Comparison of ENCODE assay signal across 13 cellular contexts in genomic region chr9:124392254-124392653, GRCh38. TPM values are rescaled to one million over a fixed set of nuclear protein-coding genes. Genes with fewer than 3 reads are reported as not detected.
DNase-seq lines count a peak whose midpoint lies in the region; ATAC-seq, FAIRE-seq and TF ChIP-seq lines count a peak whose summit lies in the region.
"Had no signal": no experiment of that assay in that cellular context is flagged by ENCODE, and none has a peak within 500 bp of the region (broad histone marks: within the 10 kb centered on the region; RNA-seq: fewer than 3 reads in every experiment).

No MANE protein-coding gene starts in this region.

- no peak overlapping the region for H3T11ph ChIP-seq in H9 (ENCODE audit: low read length)

- H3K4me3 Mint-ChIP-seq in H9 = no peak overlapping the region
- H3K4me3 Mint-ChIP-seq: immature natural killer cell, nephron had no signal

- H3K79me1 ChIP-seq in H9 (ENCODE audit: insufficient read depth, low read depth, low read length, poor library complexity, severe bottlenecking) (peaks cover 6% of the 10 kb centered on the region), trophoblast cell (ENCODE audit: low read length) (no peaks in the 10 kb centered on the region)

- H2BK12ac ChIP-seq in H9 (ENCODE audit: insufficient read length, low read depth, low read length) (no peak overlapping the region), trophoblast cell (ENCODE audit: low read length) (no peak overlapping the region)

- no peak for TF ChIP-seq POLR2A in endothelial cell of umbilical vein (IDR thresholded peaks at IDR 0.05; ENCODE audit: low read depth, low read length)

- H4K8ac ChIP-seq in H9 (replicated peaks; ENCODE audit: insufficient read length, low read depth, low read length) = no peak overlapping the region
- H4K8ac ChIP-seq in trophoblast cell (ENCODE audit: low read depth, low read length) = no peak overlapping the region

- FAIRE-seq in endothelial cell of umbilical vein (lab: Jason Lieb, UNC) = no peak

- H3K4me3 ChIP-seq in PC-9 (peak overlapping the region; percentile 51), endothelial cell of umbilical vein (replicated peaks in 1 of 3; ENCODE audit: insufficient read depth in 1 of 3, low read depth in 1 of 3, low read length in 3 of 3) (no peak overlapping the region), trophoblast cell (ENCODE audit: low read depth, low read length) (no peak overlapping the region)

- no peak overlapping the region for H3K56ac ChIP-seq in H9 (ENCODE audit: insufficient read length, low read depth, low read length)

- H3K9ac ChIP-seq in H9 (ENCODE audit: extremely low read depth, insufficient read length, low read length) (no peak overlapping the region), endothelial cell of umbilical vein (replicated peaks; ENCODE audit: extremely low read depth, insufficient read depth, low read length) (no peak overlapping the region), trophoblast cell (ENCODE audit: low read length) (no peak overlapping the region)

- H2AFZ ChIP-seq in H9 (ENCODE audit: low read length) = no peak overlapping the region
- no peak overlapping the region for H2AFZ ChIP-seq in PC-9
- no peak overlapping the region for H2AFZ ChIP-seq in endothelial cell of umbilical vein (ENCODE audit: low read depth, low read length)
- no peak overlapping the region for H2AFZ ChIP-seq in trophoblast cell (ENCODE audit: insufficient read depth, low read length, poor library complexity)

- H3K27ac ChIP-seq in H9 (ENCODE audit: insufficient read length, low read depth, low read length) (no peak overlapping the region), PC-9 (peak overlapping the region; percentile 97), endothelial cell of umbilical vein (ENCODE audit: insufficient read depth, low read depth, low read length) (peak overlapping the region; percentile 54), trophoblast cell (ENCODE audit: low read depth, low read length) (no peak overlapping the region)

- no peak overlapping the region for H2BK20ac ChIP-seq in H9 (ENCODE audit: low read depth, low read length, poor library complexity, severe bottlenecking)

- H3K27me3 ChIP-seq in H9 (ENCODE audit: insufficient read depth, low read length) = no peaks in the 10 kb centered on the region
- no peaks in the 10 kb centered on the region for H3K27me3 ChIP-seq in PC-9 (ENCODE audit: insufficient read depth, low read depth)
- no peaks in the 10 kb centered on the region for H3K27me3 ChIP-seq in endothelial cell of umbilical vein (ENCODE audit: control insufficient read depth in 2 of 2, insufficient read depth in 2 of 2, low read length in 2 of 2)
- H3K27me3 ChIP-seq in trophoblast cell (ENCODE audit: insufficient read depth, low read length) = no peaks in the 10 kb centered on the region

- H3K4me2 ChIP-seq in H9 (ENCODE audit: insufficient read depth, insufficient read length, low read length) (no peak overlapping the region), PC-9 (peak overlapping the region; percentile 91), endothelial cell of umbilical vein (ENCODE audit: insufficient read depth, low read length) (peak overlapping the region; percentile 5), trophoblast cell (ENCODE audit: low read length) (no peak overlapping the region)

- H3K18ac ChIP-seq in H9 (ENCODE audit: insufficient read length, low read depth, low read length) = no peak overlapping the region
- peak overlapping the region; percentile 73 for H3K18ac ChIP-seq in trophoblast cell (ENCODE audit: low read length)

- H3K14ac ChIP-seq in H9 (ENCODE audit: insufficient read depth, low read length) = no peak overlapping the region
- no peak overlapping the region for H3K14ac ChIP-seq in trophoblast cell (ENCODE audit: low read length)

- peaks cover 37 to 46% of the 10 kb centered on the region in 2 experiments for H3K4me1 Mint-ChIP-seq in H9

- no CpG with 5 or more reads among the region's 10 CpGs for WGBS in H9 (ENCODE audit: extremely low coverage, insufficient read length, low lambda C conversion rate)
- no CpG with 5 or more reads among the region's 10 CpGs for WGBS in trophoblast cell (ENCODE audit: extremely low coverage, insufficient coverage, insufficient read length)

- H3K9me2 ChIP-seq in PC-9 (ENCODE audit: insufficient read depth) = no peaks in the 10 kb centered on the region

- no peak overlapping the region for H3K4ac ChIP-seq in H9 (ENCODE audit: low read depth, low read length)
- H3K4ac ChIP-seq in trophoblast cell (ENCODE audit: low read depth, low read length) = peak overlapping the region; percentile 31

- intact Hi-C loops in PC-9 (cut with micrococcal nuclease; ENCODE audit: unreplicated experiment) = loop anchor here (2.0 to 10.0 kb wide), 8 partner anchors 97 to 1037 kb away; partner anchors contain the start of genes NR6A1 and OLFML2A
- intact Hi-C loops in endothelial cell of umbilical vein (cut with micrococcal nuclease) = loop anchor here (5.0 kb wide), 2 partner anchors 135 to 265 kb away; partner anchors contain the start of gene NEK6

- H3K4me1 ChIP-seq in H9 (ENCODE audit: insufficient read depth, low read length) (peaks cover 4% of the 10 kb centered on the region; the same call in 1 of the 2 replicates), PC-9 (replicated peaks; ENCODE audit: insufficient read depth) (peaks cover 89% of the 10 kb centered on the region), endothelial cell of umbilical vein (ENCODE audit: control insufficient read depth, extremely low read depth, insufficient read depth, low read length) (peaks cover 34% of the 10 kb centered on the region), trophoblast cell (ENCODE audit: control insufficient read depth in 1 of 2, insufficient read depth in 2 of 2, low read length in 2 of 2) (peaks cover 10 to 12% of the 10 kb centered on the region in 2 experiments)

- POLR2A ChIA-PET in PC-9 (lab: Charles Lee; ENCODE audit: unreplicated experiment) (interaction anchor here (0.7 kb wide), 2 partner anchors 30 to 168 kb away, joined by 3 read pairs; no protein-coding TSS in a partner anchor), endothelial cell of umbilical vein (lab: Charles Lee) (no interaction called here)

- H4K20me1 ChIP-seq in H9 (ENCODE audit: control insufficient read depth, insufficient read depth, insufficient read length) (no peaks in the 10 kb centered on the region), PC-9 (ENCODE audit: insufficient read depth) (peaks cover 4% of the 10 kb centered on the region; the same call in 1 of the 2 replicates), endothelial cell of umbilical vein (replicated peaks; ENCODE audit: control insufficient read depth, extremely low read depth, insufficient read depth, low read length) (peaks cover 9% of the 10 kb centered on the region)

- H2BK5ac ChIP-seq in H9 (ENCODE audit: insufficient read length, low read length) (no peak overlapping the region), trophoblast cell (ENCODE audit: low read depth, low read length, poor library complexity) (no peak overlapping the region)

- peaks cover 71% of the 10 kb centered on the region for H3F3A ChIP-seq in PC-9 (ENCODE audit: insufficient read depth, low read depth)

- TF ChIP-seq CTCF in H9 (conservative IDR thresholded peaks at IDR 0.05) = no peak
- TF ChIP-seq CTCF in PC-9 (conservative IDR thresholded peaks at IDR 0.05) = no peak
- TF ChIP-seq CTCF in endothelial cell of umbilical vein (IDR thresholded peaks at IDR 0.05; ENCODE audit: extremely low read depth in 1 of 2, insufficient read depth in 1 of 2, low read depth in 1 of 2, low read length in 2 of 2) = no peak

- no peak for ATAC-seq in HG03457 (IDR thresholded peaks at IDR 0.05; ENCODE audit: unreplicated experiment)

- H3K36me3 ChIP-seq in PC-9 (ENCODE audit: low read depth) (peaks cover 2% of the 10 kb centered on the region; the same call in 1 of the 2 replicates), endothelial cell of umbilical vein (ENCODE audit: control insufficient read depth in 2 of 2, extremely low read depth in 1 of 2, insufficient read depth in 2 of 2, low read length in 2 of 2) (peaks cover 6 to 8% of the 10 kb centered on the region in 2 experiments), trophoblast cell (ENCODE audit: control insufficient read depth in 1 of 2, insufficient read depth in 2 of 2, low read length in 2 of 2) (peaks cover 11 to 20% of the 10 kb centered on the region in 2 experiments)

- peaks cover 0 to 5% (median 5%) of the 10 kb centered on the region in 3 experiments; a peak in 4 of 7 replicates for H3K36me3 Mint-ChIP-seq in H9 (ENCODE audit: insufficient read depth in 1 of 3, low read depth in 3 of 3)
- H3K36me3 Mint-ChIP-seq: immature natural killer cell had no signal

- no peak overlapping the region for H4K12ac ChIP-seq in trophoblast cell (ENCODE audit: low read depth, low read length)

- H3K9me3 ChIP-seq in H9 (ENCODE audit: control insufficient read depth, low read depth, low read length) (no peaks in the 10 kb centered on the region), PC-9 (ENCODE audit: insufficient read depth, low read depth) (no peaks in the 10 kb centered on the region), endothelial cell of umbilical vein (replicated peaks; ENCODE audit: control insufficient read depth, insufficient read depth, low read length) (no peaks in the 10 kb centered on the region), trophoblast cell (ENCODE audit: insufficient read depth, low read depth, low read length) (no peaks in the 10 kb centered on the region)

- no peaks in the 10 kb centered on the region for H3K23me2 ChIP-seq in H9 (ENCODE audit: insufficient read length, low read depth, low read length, poor library complexity, severe bottlenecking)

- peak overlapping the region; percentile 37 to 57 (median 52); a peak in 5 of 7 replicates for H3K27ac Mint-ChIP-seq in H9
- H3K27ac Mint-ChIP-seq: immature natural killer cell, nephron had no signal

- H2BK120ac ChIP-seq in H9 (ENCODE audit: low read depth, low read length, poor library complexity, severe bottlenecking) (no peak overlapping the region), trophoblast cell (ENCODE audit: insufficient read depth, low read length, poor library complexity) (no peak overlapping the region)

- no peaks in the 10 kb centered on the region for H3K9me3 Mint-ChIP-seq in H9
- H3K9me3 Mint-ChIP-seq: immature natural killer cell, nephron had no signal

- H3K23ac ChIP-seq in H9 (ENCODE audit: insufficient read length, low read depth, low read length) = no peak overlapping the region
- H3K23ac ChIP-seq in trophoblast cell (ENCODE audit: low read length) = no peak overlapping the region

- TSS peak; percentile 19 for BruUV-seq in PC-9 (replicated peaks; lab: Mats Ljungman, UMichigan)
- no TSS peak for BruUV-seq in endothelial cell of umbilical vein (replicated peaks; lab: Mats Ljungman, UMichigan)

- H4K5ac ChIP-seq in H9 (ENCODE audit: insufficient read length, low read depth, low read length) = no peak overlapping the region

- H2BK15ac ChIP-seq in H9 (ENCODE audit: low read depth, low read length) = no peak overlapping the region

- H3K79me2 ChIP-seq in H9 (ENCODE audit: insufficient read depth, low read length) (peaks cover 21% of the 10 kb centered on the region; the same call in 1 of the 2 replicates), PC-9 (ENCODE audit: low read depth) (peaks cover 84% of the 10 kb centered on the region), endothelial cell of umbilical vein (ENCODE audit: control insufficient read depth, insufficient read depth, low read length) (peaks cover 86% of the 10 kb centered on the region), trophoblast cell (ENCODE audit: control insufficient read depth, insufficient read depth, low read length, poor library complexity) (peaks cover 6% of the 10 kb centered on the region)

- H3K27me3 Mint-ChIP-seq in H9 (ENCODE audit: low read depth) = no peaks in the 10 kb centered on the region

- DNase-seq in H9 = no peak
- DNase-seq in PC-9 = peak; percentile 71 to 83
- DNase-seq in endothelial cell of umbilical vein (ENCODE audit: low read depth, low spot score) = no peak
- peak in 1 of 2 donors; percentile 11 for DNase-seq in trophoblast cell
- DNase-seq in globus pallidus (ENCODE audit: low spot score) = no peak
- DNase-seq in NCI-H128 (lab: John Stamatoyannopoulos, UW; ENCODE audit: unreplicated experiment) = no peak
- DNase-seq in NCI-H774 (lab: John Stamatoyannopoulos, UW) = no peak
- DNase-seq: immature natural killer cell; stimulated activated CD4-positive, alpha-beta T cell treated with anti-CD3 and anti-CD28 coated beads, Interleukin-15, amount 100 ng/mL, for 24 hours had no signal

- H3K9me1 ChIP-seq in endothelial cell of umbilical vein (replicated peaks; ENCODE audit: control insufficient read depth, extremely low read depth, insufficient read depth, low read length) = no peaks in the 10 kb centered on the region

- CTCF ChIA-PET in PC-9 (lab: Charles Lee) = interaction anchor here (0.8 to 1.4 kb wide), 7 partner anchors 11 to 265 kb away, joined by 3 to 15 read pairs (median 4); no protein-coding TSS in a partner anchor
- CTCF ChIA-PET in endothelial cell of umbilical vein (lab: Charles Lee) = interaction anchor here (0.7 to 6.4 kb wide), 14 partner anchors 8 to 848 kb away, joined by 3 to 62 read pairs (median 4); no protein-coding TSS in a partner anchor

- H2AK5ac ChIP-seq in H9 (ENCODE audit: insufficient read length, low read length) (no peak overlapping the region), trophoblast cell (ENCODE audit: low read length) (no peak overlapping the region)

- dilution Hi-C loops in endothelial cell of umbilical vein (cut with MboI; ENCODE audit: extremely low pct_ligation_motif_present, low sequenced_read_pairs) = no loop called here

- H4K91ac ChIP-seq in H9 (ENCODE audit: insufficient read length, low read depth, low read length) = no peak overlapping the region
- no peak overlapping the region for H4K91ac ChIP-seq in trophoblast cell (ENCODE audit: low read depth, low read length)

RNA-seq across cellular contexts. Expression of gene PSMB7, which starts 23.0 kb away (rescaled TPM):
- total RNA-seq in H9 (2021) (209 and 216 TPM in 2 replicates), PC-9 (2021) (328 and 359 TPM in 2 replicates), endothelial cell of umbilical vein (227 and 241 TPM in 2 replicates)
- polyA plus RNA-seq in endothelial cell of umbilical vein = 350 and 366 TPM in 2 replicates
- polyA plus RNA-seq in endothelial cell of umbilical vein (2011; cell fraction: cytosol; rRNA removed) = 404 and 449 TPM in 2 replicates
- 197 and 198 TPM in 2 replicates for polyA plus RNA-seq in endothelial cell of umbilical vein (2011; cell fraction: nucleus; rRNA removed)
- polyA plus RNA-seq in endothelial cell of umbilical vein (2012) = 406 and 445 TPM in 2 replicates
- 275 and 309 TPM in 2 replicates for polyA minus RNA-seq in endothelial cell of umbilical vein
- 220 TPM for polyA minus RNA-seq in endothelial cell of umbilical vein (2011; cell fraction: cytosol; rRNA and poly(A)+ RNA removed)
- 92.8 and 128 TPM in 2 replicates for polyA minus RNA-seq in endothelial cell of umbilical vein (2011; cell fraction: nucleus; rRNA and poly(A)+ RNA removed)
- 285 and 290 TPM in 2 replicates for polyA plus RNA-seq in trophoblast cell (2013)

RNA-seq across cellular contexts. Expression of gene ADGRD2, which starts 58.0 kb away (rescaled TPM):
- total RNA-seq in H9 (2021) = 1.2 and 1.5 TPM in 2 replicates
- total RNA-seq in PC-9 (2021) = not detected in 2 replicates
- total RNA-seq in endothelial cell of umbilical vein = not detected in 2 replicates
- not detected in 2 replicates for polyA plus RNA-seq in endothelial cell of umbilical vein
- not detected in 2 replicates for polyA plus RNA-seq in endothelial cell of umbilical vein (2011; cell fraction: cytosol; rRNA removed)
- polyA plus RNA-seq in endothelial cell of umbilical vein (2011; cell fraction: nucleus; rRNA removed) = not detected in 2 replicates
- not detected in 2 replicates for polyA plus RNA-seq in endothelial cell of umbilical vein (2012)
- polyA minus RNA-seq in endothelial cell of umbilical vein = not detected in 2 replicates
- not detected for polyA minus RNA-seq in endothelial cell of umbilical vein (2011; cell fraction: cytosol; rRNA and poly(A)+ RNA removed)
- polyA minus RNA-seq in endothelial cell of umbilical vein (2011; cell fraction: nucleus; rRNA and poly(A)+ RNA removed) = not detected in 2 replicates
- not detected in 2 replicates for polyA plus RNA-seq in trophoblast cell (2013)
- total RNA-seq: bronchial epithelial cell, Calu3 had no signal
- polyA plus RNA-seq: immature natural killer cell had no signal

Comparison
In these comparisons a context has a peak if more than half of its experiments do, and no peak if none do; other contexts are left out.
1. DNase-seq: peak in PC-9 (2 of 2); none in H9 (single experiment), endothelial cell of umbilical vein (single experiment), globus pallidus (single experiment), NCI-H128 (single experiment) and NCI-H774 (single experiment).
2. H3K27ac ChIP-seq: peak in PC-9 (single experiment) and endothelial cell of umbilical vein (single experiment); none in H9 (single experiment) and trophoblast cell (single experiment).
3. H3K4me2 ChIP-seq: peak in PC-9 (single experiment) and endothelial cell of umbilical vein (single experiment); none in H9 (single experiment) and trophoblast cell (single experiment).